20 cellular contexts compared by ENCODE assay signal in the genomic region with DNA sequence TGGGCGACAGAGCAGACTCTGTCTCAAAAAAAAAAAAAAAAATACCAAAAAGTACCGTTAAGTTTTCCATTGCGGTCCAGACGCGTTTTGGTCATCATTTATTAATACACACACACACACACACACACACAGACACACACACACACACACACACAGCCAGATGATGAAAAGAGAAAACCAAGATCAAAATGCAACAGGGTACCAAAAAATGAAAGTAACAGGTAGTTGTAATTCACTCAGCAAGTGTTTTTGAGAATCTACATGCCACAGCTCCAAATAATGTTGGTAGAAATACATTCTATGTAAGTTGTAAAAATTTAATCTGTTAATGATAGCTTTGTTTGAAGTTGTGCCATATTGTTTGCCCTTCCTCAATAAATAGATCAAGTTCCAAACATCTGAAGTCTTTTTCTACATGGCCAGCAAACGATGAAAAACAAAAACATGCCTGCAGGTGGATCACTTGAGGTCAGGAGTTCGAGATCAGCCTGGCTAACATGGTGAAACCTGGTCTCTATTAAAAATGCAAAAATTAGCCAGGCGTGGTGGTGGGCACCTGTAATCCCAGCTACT. TPM values are rescaled to one million over a fixed set of nuclear protein-coding genes. Genes with fewer than 3 reads are reported as not detected.
A peak's percentile ranks its signal among the peaks of the same experiment; 100 is the strongest.
DNase-seq lines count a peak whose midpoint lies in the region; ATAC-seq, FAIRE-seq and TF ChIP-seq lines count a peak whose summit lies in the region.
"Had no signal": no experiment of that assay in that cellular context is flagged by ENCODE, and none has a peak within 500 bp of the region (broad histone marks: within the 10 kb centered on the region; RNA-seq: fewer than 3 reads in every experiment).

No MANE protein-coding gene starts in this region.

- intact Hi-C loops in CD14-positive monocyte (cut with micrococcal nuclease) (no loop called here), kidney (cut with DNase I) (no loop called here)

- CTCF ChIA-PET in HEK293 (lab: Yijun Ruan, JAX), result interaction anchor here (0.6 kb wide), 1 partner anchor 796 kb away, joined by 3 read pairs; no protein-coding TSS in a partner anchor
- CTCF ChIA-PET in activated CD4-positive, alpha-beta memory T cell treated with anti-CD3 and anti-CD28 coated beads, Interleukin-2, amount 10 ng/mL, durations not matched to agents 7 days and 5 days (lab: Charles Lee), result interaction anchor here (0.7 kb wide), 1 partner anchor 25 kb away, joined by 3 read pairs; no protein-coding TSS in a partner anchor

- H3K4me1 ChIP-seq in HEK293 (ENCODE audit: control insufficient read depth, insufficient read depth, low read length) (no peaks in the 10 kb centered on the region), kidney (ENCODE audit: control insufficient read depth in 1 of 2, insufficient read depth in 1 of 2, low read depth in 1 of 2, low read length in 2 of 2) (peaks cover 10 to 17% of the 10 kb centered on the region in 2 donors), right atrium auricular region (peaks cover 0 to 82% of the 10 kb centered on the region in 2 donors)

- H3K9me3 ChIP-seq in HEK293 (ENCODE audit: control insufficient read depth, insufficient read depth, low read depth, low read length) (no peaks in the 10 kb centered on the region), kidney (ENCODE audit: control insufficient read depth in 1 of 2, low read length in 2 of 2) (no peaks in the 10 kb centered on the region), right atrium auricular region (no peaks in the 10 kb centered on the region)
- H3K9me3 ChIP-seq: Caco-2 had no signal

- no peak overlapping the region for H3K9ac ChIP-seq in kidney (ENCODE audit: low read length in 2 of 2)

- TF ChIP-seq CTCF in CD14-positive monocyte (IDR thresholded peaks at IDR 0.05) (no peak), HEK293 (tag by site-specific recombination; IDR thresholded peaks at IDR 0.05) (no peak), glutamatergic neuron (IDR thresholded peaks at IDR 0.05; ENCODE audit: partially characterized antibody, unreplicated experiment) (no peak), kidney (IDR thresholded peaks at IDR 0.05; ENCODE audit: borderline replicate concordance, extremely low read depth, insufficient read depth) (no peak), right atrium auricular region (IDR thresholded peaks at IDR 0.05) (no peak)

- no peaks in the 10 kb centered on the region for H3K9me3 Mint-ChIP-seq in CD14-positive monocyte
- H3K9me3 Mint-ChIP-seq in activated CD4-positive, alpha-beta memory T cell treated with anti-CD3 and anti-CD28 coated beads, Interleukin-2, amount 10 ng/mL, durations not matched to agents 7 days and 5 days, result no peaks in the 10 kb centered on the region
- peaks cover 18% of the 10 kb centered on the region for H3K9me3 Mint-ChIP-seq in glutamatergic neuron (ENCODE audit: unreplicated experiment)
- H3K9me3 Mint-ChIP-seq: H9, IgD-negative memory B cell had no signal

- POLR2A ChIA-PET in HEK293 (lab: Yijun Ruan, JAX), result interaction anchor here (1.6 to 2.1 kb wide), 2 partner anchors 10 to 15 kb away, joined by 4 to 12 read pairs; a partner anchor contains a TSS
- POLR2A ChIA-PET in activated CD4-positive, alpha-beta memory T cell treated with anti-CD3 and anti-CD28 coated beads, Interleukin-2, amount 10 ng/mL, durations not matched to agents 7 days and 5 days (lab: Charles Lee), result interaction anchor here (2.1 to 2.5 kb wide), 2 partner anchors 9 to 31 kb away, joined by 10 to 11 read pairs; a partner anchor contains a TSS

- H3K27me3 Mint-ChIP-seq in CD14-positive monocyte (ENCODE audit: low read depth in 3 of 3) (peaks cover 0 to 5% (median 0%) of the 10 kb centered on the region in 3 donors), glutamatergic neuron (ENCODE audit: unreplicated experiment) (peaks cover 12% of the 10 kb centered on the region)
- no peaks in the 10 kb centered on the region for H3K27me3 Mint-ChIP-seq in activated CD4-positive, alpha-beta memory T cell treated with anti-CD3 and anti-CD28 coated beads, Interleukin-2, amount 10 ng/mL, durations not matched to agents 7 days and 5 days
- H3K27me3 Mint-ChIP-seq: CD4-positive, CD25-positive, alpha-beta regulatory T cell; IgD-negative memory B cell had no signal

- FAIRE-seq in kidney (lab: Jason Lieb, UNC), result no peak
- FAIRE-seq: HTR-8/SVneo had no signal

- H3K36me3 ChIP-seq in HEK293 (ENCODE audit: control insufficient read depth in 2 of 2, insufficient read depth in 1 of 2, low read length in 2 of 2), result peaks cover 41 to 49% of the 10 kb centered on the region in 2 experiments
- peaks cover 15 to 30% of the 10 kb centered on the region in 2 donors for H3K36me3 ChIP-seq in kidney (ENCODE audit: control insufficient read depth in 1 of 2, insufficient read depth in 2 of 2, low read length in 2 of 2)
- peaks cover 53% of the 10 kb centered on the region for H3K36me3 ChIP-seq in right atrium auricular region

- H3K36me3 Mint-ChIP-seq in CD14-positive monocyte (peaks cover 42 to 77% of the 10 kb centered on the region in 2 donors), glutamatergic neuron (ENCODE audit: unreplicated experiment) (peaks cover 35% of the 10 kb centered on the region)
- peaks cover 65% of the 10 kb centered on the region for H3K36me3 Mint-ChIP-seq in activated CD4-positive, alpha-beta memory T cell treated with anti-CD3 and anti-CD28 coated beads, Interleukin-2, amount 10 ng/mL, durations not matched to agents 7 days and 5 days (ENCODE audit: low read depth)

- H3K4me3 ChIP-seq in HEK293 (ENCODE audit: low read depth, low read length) (no peak overlapping the region), kidney (ENCODE audit: low read length in 2 of 2) (no peak overlapping the region), right atrium auricular region (no peak overlapping the region)

- no peak for ATAC-seq in GM18868 (IDR thresholded peaks at IDR 0.05; ENCODE audit: unreplicated experiment)

- H3K27ac Mint-ChIP-seq in CD14-positive monocyte (peak overlapping the region in 6 of 7 donors; percentile 7 to 73 (median 60)), glutamatergic neuron (ENCODE audit: unreplicated experiment) (peak overlapping the region; percentile 59)
- H3K27ac Mint-ChIP-seq in activated CD4-positive, alpha-beta memory T cell treated with anti-CD3 and anti-CD28 coated beads, Interleukin-2, amount 10 ng/mL, durations not matched to agents 7 days and 5 days, result peak overlapping the region; percentile 18
- H3K27ac Mint-ChIP-seq: IgD-negative memory B cell had no signal

- H3K4me3 Mint-ChIP-seq in CD14-positive monocyte (no peak overlapping the region), glutamatergic neuron (ENCODE audit: unreplicated experiment) (peak overlapping the region; percentile 8)
- peak overlapping the region; percentile 12 for H3K4me3 Mint-ChIP-seq in activated CD4-positive, alpha-beta memory T cell treated with anti-CD3 and anti-CD28 coated beads, Interleukin-2, amount 10 ng/mL, durations not matched to agents 7 days and 5 days
- H3K4me3 Mint-ChIP-seq: H9, IgD-negative memory B cell had no signal

- no peaks in the 10 kb centered on the region for H3K27me3 ChIP-seq in right atrium auricular region

- H3K4me1 Mint-ChIP-seq in CD14-positive monocyte (peaks cover 27% of the 10 kb centered on the region), glutamatergic neuron (ENCODE audit: low read depth, unreplicated experiment) (peaks cover 49% of the 10 kb centered on the region)
- H3K4me1 Mint-ChIP-seq in activated CD4-positive, alpha-beta memory T cell treated with anti-CD3 and anti-CD28 coated beads, Interleukin-2, amount 10 ng/mL, durations not matched to agents 7 days and 5 days, result peaks cover 61% of the 10 kb centered on the region

- no peak for DNase-seq in CD14-positive monocyte (ENCODE audit: low spot score)
- no peak for DNase-seq in activated CD4-positive, alpha-beta memory T cell treated with anti-CD3 and anti-CD28 coated beads, Interleukin-2, amount 10 ng/mL, durations not matched to agents 7 days and 5 days
- no peak for DNase-seq in glutamatergic neuron
- no peak for DNase-seq in kidney
- DNase-seq in DMS114 treated with DMSO at 0.1 percent for 48 hours (lab: John Stamatoyannopoulos, UW; ENCODE audit: unreplicated experiment), result no peak
- DNase-seq in right atrium auricular region (ENCODE audit: low spot score), result no peak
- DNase-seq: Caco-2; CD4-positive, CD25-positive, alpha-beta regulatory T cell; EL; H9; Kasumi-1; NCI-H187 treated with DMSO at 0.1 percent for 48 hours; NCI-H345; NCI-H69; SIG-M5 had no signal

- no peak overlapping the region for H3K27ac ChIP-seq in HEK293 (ENCODE audit: extremely low read depth, low read depth, low read length)
- no peak overlapping the region for H3K27ac ChIP-seq in kidney (ENCODE audit: low read depth in 2 of 2, low read length in 2 of 2)
- H3K27ac ChIP-seq in right atrium auricular region, result no peak overlapping the region
- H3K27ac ChIP-seq: HL-60 had no signal

TF ChIP-seq in HEK293, 187 proteins besides CTCF, POLR2A, EP300 and RAD21 (continues in another document):
- TF ChIP-seq, protein P1, sequence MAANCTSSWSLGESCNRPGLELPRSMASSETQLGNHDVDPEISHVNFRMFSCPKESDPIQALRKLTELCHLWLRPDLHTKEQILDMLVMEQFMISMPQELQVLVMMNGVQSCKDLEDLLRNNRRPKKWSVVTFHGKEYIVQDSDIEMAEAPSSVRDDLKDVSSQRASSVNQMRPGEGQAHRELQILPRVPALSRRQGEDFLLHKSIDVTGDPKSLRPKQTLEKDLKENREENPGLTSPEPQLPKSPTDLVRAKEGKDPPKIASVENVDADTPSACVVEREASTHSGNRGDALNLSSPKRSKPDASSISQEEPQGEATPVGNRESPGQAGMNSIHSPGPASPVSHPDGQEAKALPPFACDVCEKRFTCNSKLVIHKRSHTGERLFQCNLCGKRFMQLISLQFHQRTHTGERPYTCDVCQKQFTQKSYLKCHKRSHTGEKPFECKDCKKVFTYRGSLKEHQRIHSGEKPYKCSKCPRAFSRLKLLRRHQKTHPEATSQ (tag by site-specific recombination; IDR thresholded peaks at IDR 0.05), result no peak
- peak; percentile 90 for TF ChIP-seq SCRT2 (tag by site-specific recombination; IDR thresholded peaks at IDR 0.05)
- no peak for TF ChIP-seq ZNF48 (tag by site-specific recombination; IDR thresholded peaks at IDR 0.05)
- no peak for TF ChIP-seq TCF7L2 (IDR thresholded peaks at IDR 0.05; ENCODE audit: borderline replicate concordance, low read depth, low read length)

RNA-seq across cellular contexts. Expression of a gene that starts 9.4 kb away (rescaled TPM):
- 10 to 100 TPM in 1 of 2 donors, 1 to 10 TPM in 1; 6.9 to 12.2 TPM for polyA plus RNA-seq in CD14-positive monocyte
- 10 to 100 TPM; 83.1 to 84.8 TPM for total RNA-seq in activated CD4-positive, alpha-beta memory T cell treated with anti-CD3 and anti-CD28 coated beads, Interleukin-2, amount 10 ng/mL, durations not matched to agents 7 days and 5 days
- total RNA-seq in glutamatergic neuron (ENCODE audit: unreplicated experiment), result 650 TPM
- total RNA-seq in kidney, result 94.2 TPM
- polyA plus RNA-seq in kidney (ENCODE audit: insufficient read depth, low read depth, low replicate concordance), result 45.4 TPM
- total RNA-seq in right atrium auricular region, result 100 to 1,000 TPM; 132 to 153 TPM

RNA-seq across cellular contexts. Expression of a gene that starts 46.9 kb away (rescaled TPM):
- polyA plus RNA-seq in CD14-positive monocyte (1 to 10 TPM; 8.3 to 8.9 TPM), kidney (ENCODE audit: insufficient read depth, low read depth, low replicate concordance) (1,561 TPM)
- 10 to 100 TPM; 33.7 to 38.4 TPM for total RNA-seq in activated CD4-positive, alpha-beta memory T cell treated with anti-CD3 and anti-CD28 coated beads, Interleukin-2, amount 10 ng/mL, durations not matched to agents 7 days and 5 days
- total RNA-seq in glutamatergic neuron (ENCODE audit: unreplicated experiment) (50.4 TPM), kidney (1,012 TPM), right atrium auricular region (1,000 to 10,000 TPM; 1,006 to 1,433 TPM)

Comparison
In these comparisons a context has a peak if more than half of its experiments do, and no peak if none do; other contexts are left out.
1. H3K4me3 Mint-ChIP-seq: peak in activated CD4-positive, alpha-beta memory T cell treated with anti-CD3 and anti-CD28 coated beads, Interleukin-2, amount 10 ng/mL, durations not matched to agents 7 days and 5 days (single experiment) and glutamatergic neuron (single experiment); none in CD14-positive monocyte (0 of 2).
2. RNA of a gene that starts 46.9 kb away (total RNA-seq): 1,006 to 1,433 TPM in right atrium auricular region and 1,012 TPM in kidney (single experiment); 50.4 TPM in glutamatergic neuron (single experiment) and 33.7 to 38.4 TPM in activated CD4-positive, alpha-beta memory T cell treated with anti-CD3 and anti-CD28 coated beads, Interleukin-2, amount 10 ng/mL, durations not matched to agents 7 days and 5 days; every median in the first group is over 10 times any median in the second.
3. Peak in every context shown above with its lines, with median percentiles within 50 percentile points of each other: H3K27ac Mint-ChIP-seq.